8 cellular contexts compared by ENCODE assay signal in genomic region chr16:2473425-2473926, GRCh38. TPM values are rescaled to one million over a fixed set of nuclear protein-coding genes. Genes with fewer than 3 reads are reported as not detected.
DNase-seq lines count a peak whose midpoint lies in the region; ATAC-seq and TF ChIP-seq lines count a peak whose summit lies in the region.

No MANE protein-coding gene starts in this region.

- no peak overlapping the region for H2AFZ ChIP-seq in trophoblast cell (ENCODE audit: insufficient read depth, low read length, poor library complexity)

- peak overlapping the region; percentile 76 to 83 (median 77) for H3K4me3 Mint-ChIP-seq in brain

- H3K9ac ChIP-seq in trophoblast cell (ENCODE audit: low read length) = no peak overlapping the region

- H2BK120ac ChIP-seq in trophoblast cell (ENCODE audit: insufficient read depth, low read length, poor library complexity) = no peak overlapping the region

- H3K4me3 ChIP-seq in NB4 (ENCODE audit: low read depth, low read length) = peak overlapping the region; percentile 44
- H3K4me3 ChIP-seq in trophoblast cell (ENCODE audit: low read depth, low read length) = no peak overlapping the region

- peaks cover 50% of the 10 kb centered on the region for H3K27me3 ChIP-seq in trophoblast cell (ENCODE audit: insufficient read depth, low read length)

- H3K36me3 ChIP-seq in trophoblast cell (ENCODE audit: control insufficient read depth in 1 of 2, insufficient read depth in 2 of 2, low read length in 2 of 2) = no peaks in the 10 kb centered on the region

- H3K4me1 Mint-ChIP-seq in brain = peaks cover 54% of the 10 kb centered on the region

- peak overlapping the region in 3 of 5 experiments; percentile 26 to 87 (median 80) for H3K27ac Mint-ChIP-seq in brain

- no peak for ATAC-seq in HG03460 (IDR thresholded peaks at IDR 0.05; ENCODE audit: unreplicated experiment)

- H3K79me2 ChIP-seq in trophoblast cell (ENCODE audit: control insufficient read depth, insufficient read depth, low read length, poor library complexity) = peaks cover 6% of the 10 kb centered on the region

- no peak for TF ChIP-seq POLR2A in NB4 (IDR thresholded peaks at IDR 0.05; ENCODE audit: extremely low read depth, insufficient read length)

- DNase-seq in NCI-H2171 treated with DMSO at 0.1 percent for 48 hours (lab: John Stamatoyannopoulos, UW) (peak; percentile 20), NCI-H2171 (lab: John Stamatoyannopoulos, UW) (no peak), NB4 (ENCODE audit: low read depth) (peak; percentile 79), trophoblast cell (peak in 1 of 2 donors; percentile 12), SW480 (ENCODE audit: low spot score) (no peak), GM19240 (ENCODE audit: insufficient read length, low spot score) (no peak)

- H4K8ac ChIP-seq in trophoblast cell (ENCODE audit: low read depth, low read length) = no peak overlapping the region

- H2AK5ac ChIP-seq in trophoblast cell (ENCODE audit: low read length) = no peak overlapping the region

- H3K27me3 Mint-ChIP-seq in brain = peaks cover 3% of the 10 kb centered on the region

- no peak overlapping the region for H3K27ac ChIP-seq in trophoblast cell (ENCODE audit: low read depth, low read length)

- no peak overlapping the region for H4K91ac ChIP-seq in trophoblast cell (ENCODE audit: low read depth, low read length)

- no CpG with 5 or more reads among the region's 50 CpGs for WGBS in trophoblast cell (ENCODE audit: extremely low coverage, insufficient coverage, insufficient read length)

- peaks cover 5% of the 10 kb centered on the region for H3K79me1 ChIP-seq in trophoblast cell (ENCODE audit: low read length)

- TF ChIP-seq CTCF in NB4 (IDR thresholded peaks at IDR 0.05; ENCODE audit: low read depth, low read length) (no peak), brain (conservative IDR thresholded peaks at IDR 0.05) (no peak)

- H3K4ac ChIP-seq in trophoblast cell (ENCODE audit: low read depth, low read length) = no peak overlapping the region

- no peak overlapping the region for H2BK12ac ChIP-seq in trophoblast cell (ENCODE audit: low read length)

- H2BK5ac ChIP-seq in trophoblast cell (ENCODE audit: low read depth, low read length, poor library complexity) = no peak overlapping the region

- H4K12ac ChIP-seq in trophoblast cell (ENCODE audit: low read depth, low read length) = no peak overlapping the region

- no peak overlapping the region for H3K14ac ChIP-seq in trophoblast cell (ENCODE audit: low read length)

- H3K4me2 ChIP-seq in trophoblast cell (ENCODE audit: low read length) = peak overlapping the region; percentile 97

- H3K9me3 Mint-ChIP-seq in brain = no peaks in the 10 kb centered on the region

- H3K23ac ChIP-seq in trophoblast cell (ENCODE audit: low read length) = no peak overlapping the region

- H3K9me3 ChIP-seq in trophoblast cell (ENCODE audit: insufficient read depth, low read depth, low read length) = peaks cover 7% of the 10 kb centered on the region

- H3K36me3 Mint-ChIP-seq in brain = no peaks in the 10 kb centered on the region

- peaks cover 25 to 28% of the 10 kb centered on the region in 2 experiments for H3K4me1 ChIP-seq in trophoblast cell (ENCODE audit: control insufficient read depth in 1 of 2, insufficient read depth in 2 of 2, low read length in 2 of 2)

- H3K18ac ChIP-seq in trophoblast cell (ENCODE audit: low read length) = no peak overlapping the region

RNA-seq across cellular contexts. Expression of gene TBC1D24, which starts 1.5 kb away (rescaled TPM):
- polyA plus RNA-seq in brain (ENCODE audit: insufficient read depth, low read depth, low replicate concordance) = 23.3 TPM
- polyA plus RNA-seq in trophoblast cell (2013) = 4.0 TPM in 2 replicates

RNA-seq across cellular contexts. Expression of gene NTN3, which starts 2.4 kb away (rescaled TPM):
- 0.58 TPM for polyA plus RNA-seq in brain (ENCODE audit: insufficient read depth, low read depth, low replicate concordance)
- polyA plus RNA-seq in trophoblast cell (2013) = 0.03 and 0.04 TPM in 2 replicates

RNA-seq across cellular contexts. Expression of gene TEDC2, which starts 13.6 kb away (rescaled TPM):
- polyA plus RNA-seq in brain (ENCODE audit: insufficient read depth, low read depth, low replicate concordance) = 20.4 TPM
- polyA plus RNA-seq in trophoblast cell (2013) = 9.0 and 9.9 TPM in 2 replicates

RNA-seq across cellular contexts. Expression of gene ATP6V0C, which starts 40.3 kb away (rescaled TPM):
- 403 TPM for polyA plus RNA-seq in brain (ENCODE audit: insufficient read depth, low read depth, low replicate concordance)
- polyA plus RNA-seq in trophoblast cell (2013) = 722 and 724 TPM in 2 replicates

RNA-seq across cellular contexts. Expression of gene CCNF, which starts 44.2 kb away (rescaled TPM):
- 17.3 TPM for polyA plus RNA-seq in brain (ENCODE audit: insufficient read depth, low read depth, low replicate concordance)
- polyA plus RNA-seq in trophoblast cell (2013) = 15.0 and 15.3 TPM in 2 replicates

Comparison
In these comparisons a context has a peak if more than half of its experiments do, and no peak if none do; other contexts are left out.
1. DNase-seq: peak in NCI-H2171 treated with DMSO at 0.1 percent for 48 hours (single experiment) and NB4 (single experiment); none in NCI-H2171 (single experiment), SW480 (single experiment) and GM19240 (single experiment).